Comparison of ENCODE assay signal across 3 cellular contexts in the genomic region with DNA sequence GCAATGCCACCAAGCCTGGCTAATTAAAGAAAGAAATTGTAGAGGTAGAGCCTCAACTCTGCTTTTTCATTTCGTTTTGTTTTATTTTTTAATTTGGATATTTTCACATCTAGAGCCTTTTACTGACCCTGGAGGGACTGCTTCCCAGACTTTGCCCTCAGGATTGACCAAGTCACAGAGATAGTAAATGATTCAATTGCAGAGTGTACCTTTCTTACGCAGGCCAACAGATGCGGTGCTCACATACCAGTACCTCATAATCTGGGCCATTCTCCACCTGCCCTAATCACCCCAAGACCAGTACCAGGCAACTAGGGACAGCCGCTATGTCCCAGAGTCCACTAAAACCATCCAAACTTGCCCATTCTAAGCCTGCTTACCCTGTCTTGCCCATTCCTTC.
TF ChIP-seq lines count a peak whose summit lies in the region.

No MANE protein-coding gene starts in this region.

TF ChIP-seq in liver, 16 proteins besides CTCF, POLR2A, EP300 and RAD21:
- TF ChIP-seq TAF1 (conservative IDR thresholded peaks at IDR 0.05), result no peak
- TF ChIP-seq, protein P1, sequence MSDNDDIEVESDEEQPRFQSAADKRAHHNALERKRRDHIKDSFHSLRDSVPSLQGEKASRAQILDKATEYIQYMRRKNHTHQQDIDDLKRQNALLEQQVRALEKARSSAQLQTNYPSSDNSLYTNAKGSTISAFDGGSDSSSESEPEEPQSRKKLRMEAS (IDR thresholded peaks at IDR 0.05), result peak; percentile 33
- TF ChIP-seq NR2F2 (IDR thresholded peaks at IDR 0.05), result no peak
- TF ChIP-seq RXRA (IDR thresholded peaks at IDR 0.05), result peak in 1 of 2 donors; percentile 73
- peak; percentile 69 to 85 for TF ChIP-seq HNF4A (conservative IDR thresholded peaks at IDR 0.05)
- TF ChIP-seq SP1 (IDR thresholded peaks at IDR 0.05), result no peak
- peak; percentile 6 for TF ChIP-seq FOXA2 (IDR thresholded peaks at IDR 0.05)
- TF ChIP-seq, protein P2, sequence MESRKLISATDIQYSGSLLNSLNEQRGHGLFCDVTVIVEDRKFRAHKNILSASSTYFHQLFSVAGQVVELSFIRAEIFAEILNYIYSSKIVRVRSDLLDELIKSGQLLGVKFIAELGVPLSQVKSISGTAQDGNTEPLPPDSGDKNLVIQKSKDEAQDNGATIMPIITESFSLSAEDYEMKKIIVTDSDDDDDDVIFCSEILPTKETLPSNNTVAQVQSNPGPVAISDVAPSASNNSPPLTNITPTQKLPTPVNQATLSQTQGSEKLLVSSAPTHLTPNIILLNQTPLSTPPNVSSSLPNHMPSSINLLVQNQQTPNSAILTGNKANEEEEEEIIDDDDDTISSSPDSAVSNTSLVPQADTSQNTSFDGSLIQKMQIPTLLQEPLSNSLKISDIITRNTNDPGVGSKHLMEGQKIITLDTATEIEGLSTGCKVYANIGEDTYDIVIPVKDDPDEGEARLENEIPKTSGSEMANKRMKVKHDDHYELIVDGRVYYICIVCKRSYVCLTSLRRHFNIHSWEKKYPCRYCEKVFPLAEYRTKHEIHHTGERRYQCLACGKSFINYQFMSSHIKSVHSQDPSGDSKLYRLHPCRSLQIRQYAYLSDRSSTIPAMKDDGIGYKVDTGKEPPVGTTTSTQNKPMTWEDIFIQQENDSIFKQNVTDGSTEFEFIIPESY (IDR thresholded peaks at IDR 0.05), result no peak

TF ChIP-seq in HepG2, 621 proteins besides CTCF, POLR2A, EP300 and RAD21:
- TF ChIP-seq, protein P3, sequence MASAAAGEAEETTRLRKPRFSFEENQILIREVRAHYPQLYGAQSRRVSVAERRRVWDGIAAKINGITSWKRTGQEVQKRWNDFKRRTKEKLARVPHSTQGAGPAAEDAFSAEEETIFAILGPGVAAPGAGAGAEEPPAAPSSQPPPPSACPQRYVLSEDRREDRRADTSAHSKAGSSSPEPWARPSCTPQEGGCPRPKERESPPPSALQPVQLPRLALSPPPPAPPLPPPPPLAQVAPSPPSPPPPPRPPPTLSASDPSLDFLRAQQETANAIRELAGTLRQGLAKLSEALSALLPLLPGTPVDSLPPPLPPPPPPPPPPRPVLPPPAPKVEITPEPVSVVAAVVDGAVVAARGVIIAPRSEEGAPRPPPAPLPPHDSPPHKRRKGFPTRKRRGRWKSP (CRISPR knock-in tag; IDR thresholded peaks at IDR 0.05), result no peak
- TF ChIP-seq, protein P4, sequence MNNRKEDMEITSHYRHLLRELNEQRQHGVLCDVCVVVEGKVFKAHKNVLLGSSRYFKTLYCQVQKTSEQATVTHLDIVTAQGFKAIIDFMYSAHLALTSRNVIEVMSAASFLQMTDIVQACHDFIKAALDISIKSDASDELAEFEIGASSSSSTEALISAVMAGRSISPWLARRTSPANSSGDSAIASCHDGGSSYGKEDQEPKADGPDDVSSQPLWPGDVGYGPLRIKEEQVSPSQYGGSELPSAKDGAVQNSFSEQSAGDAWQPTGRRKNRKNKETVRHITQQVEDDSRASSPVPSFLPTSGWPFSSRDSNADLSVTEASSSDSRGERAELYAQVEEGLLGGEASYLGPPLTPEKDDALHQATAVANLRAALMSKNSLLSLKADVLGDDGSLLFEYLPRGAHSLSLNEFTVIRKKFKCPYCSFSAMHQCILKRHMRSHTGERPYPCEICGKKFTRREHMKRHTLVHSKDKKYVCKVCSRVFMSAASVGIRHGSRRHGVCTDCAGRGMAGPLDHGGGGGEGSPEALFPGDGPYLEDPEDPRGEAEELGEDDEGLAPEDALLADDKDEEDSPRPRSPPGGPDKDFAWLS (CRISPR knock-in tag; IDR thresholded peaks at IDR 0.05; ENCODE audit: borderline replicate concordance), result no peak
- TF ChIP-seq ZNF101 (CRISPR knock-in tag; IDR thresholded peaks at IDR 0.05; ENCODE audit: borderline replicate concordance, low read depth) (no peak), HNRNPK (IDR thresholded peaks at IDR 0.05; ENCODE audit: low read depth, low read length, poor library complexity, severe bottlenecking) (no peak), ZNF468 (CRISPR knock-in tag; IDR thresholded peaks at IDR 0.05) (no peak), MAF1 (CRISPR knock-in tag; IDR thresholded peaks at IDR 0.05; ENCODE audit: borderline replicate concordance) (no peak), ZBTB3 (CRISPR knock-in tag; IDR thresholded peaks at IDR 0.05; ENCODE audit: borderline replicate concordance, low read depth) (no peak), ZKSCAN5 (CRISPR knock-in tag; IDR thresholded peaks at IDR 0.05) (no peak), ZNF703 (CRISPR knock-in tag; IDR thresholded peaks at IDR 0.05; ENCODE audit: borderline replicate concordance) (no peak)
- TF ChIP-seq, protein P5, sequence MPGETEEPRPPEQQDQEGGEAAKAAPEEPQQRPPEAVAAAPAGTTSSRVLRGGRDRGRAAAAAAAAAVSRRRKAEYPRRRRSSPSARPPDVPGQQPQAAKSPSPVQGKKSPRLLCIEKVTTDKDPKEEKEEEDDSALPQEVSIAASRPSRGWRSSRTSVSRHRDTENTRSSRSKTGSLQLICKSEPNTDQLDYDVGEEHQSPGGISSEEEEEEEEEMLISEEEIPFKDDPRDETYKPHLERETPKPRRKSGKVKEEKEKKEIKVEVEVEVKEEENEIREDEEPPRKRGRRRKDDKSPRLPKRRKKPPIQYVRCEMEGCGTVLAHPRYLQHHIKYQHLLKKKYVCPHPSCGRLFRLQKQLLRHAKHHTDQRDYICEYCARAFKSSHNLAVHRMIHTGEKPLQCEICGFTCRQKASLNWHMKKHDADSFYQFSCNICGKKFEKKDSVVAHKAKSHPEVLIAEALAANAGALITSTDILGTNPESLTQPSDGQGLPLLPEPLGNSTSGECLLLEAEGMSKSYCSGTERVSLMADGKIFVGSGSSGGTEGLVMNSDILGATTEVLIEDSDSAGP (CRISPR knock-in tag; IDR thresholded peaks at IDR 0.05; ENCODE audit: borderline replicate concordance), result no peak

TF ChIP-seq in GM23338, 12 proteins besides CTCF, POLR2A, EP300 and RAD21:
- TF ChIP-seq, protein P6, sequence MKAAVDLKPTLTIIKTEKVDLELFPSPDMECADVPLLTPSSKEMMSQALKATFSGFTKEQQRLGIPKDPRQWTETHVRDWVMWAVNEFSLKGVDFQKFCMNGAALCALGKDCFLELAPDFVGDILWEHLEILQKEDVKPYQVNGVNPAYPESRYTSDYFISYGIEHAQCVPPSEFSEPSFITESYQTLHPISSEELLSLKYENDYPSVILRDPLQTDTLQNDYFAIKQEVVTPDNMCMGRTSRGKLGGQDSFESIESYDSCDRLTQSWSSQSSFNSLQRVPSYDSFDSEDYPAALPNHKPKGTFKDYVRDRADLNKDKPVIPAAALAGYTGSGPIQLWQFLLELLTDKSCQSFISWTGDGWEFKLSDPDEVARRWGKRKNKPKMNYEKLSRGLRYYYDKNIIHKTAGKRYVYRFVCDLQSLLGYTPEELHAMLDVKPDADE (IDR thresholded peaks at IDR 0.05), result no peak
- no peak for TF ChIP-seq CREB1 (CRISPR knock-in tag; IDR thresholded peaks at IDR 0.05; ENCODE audit: low read depth)
- TF ChIP-seq, protein P7, sequence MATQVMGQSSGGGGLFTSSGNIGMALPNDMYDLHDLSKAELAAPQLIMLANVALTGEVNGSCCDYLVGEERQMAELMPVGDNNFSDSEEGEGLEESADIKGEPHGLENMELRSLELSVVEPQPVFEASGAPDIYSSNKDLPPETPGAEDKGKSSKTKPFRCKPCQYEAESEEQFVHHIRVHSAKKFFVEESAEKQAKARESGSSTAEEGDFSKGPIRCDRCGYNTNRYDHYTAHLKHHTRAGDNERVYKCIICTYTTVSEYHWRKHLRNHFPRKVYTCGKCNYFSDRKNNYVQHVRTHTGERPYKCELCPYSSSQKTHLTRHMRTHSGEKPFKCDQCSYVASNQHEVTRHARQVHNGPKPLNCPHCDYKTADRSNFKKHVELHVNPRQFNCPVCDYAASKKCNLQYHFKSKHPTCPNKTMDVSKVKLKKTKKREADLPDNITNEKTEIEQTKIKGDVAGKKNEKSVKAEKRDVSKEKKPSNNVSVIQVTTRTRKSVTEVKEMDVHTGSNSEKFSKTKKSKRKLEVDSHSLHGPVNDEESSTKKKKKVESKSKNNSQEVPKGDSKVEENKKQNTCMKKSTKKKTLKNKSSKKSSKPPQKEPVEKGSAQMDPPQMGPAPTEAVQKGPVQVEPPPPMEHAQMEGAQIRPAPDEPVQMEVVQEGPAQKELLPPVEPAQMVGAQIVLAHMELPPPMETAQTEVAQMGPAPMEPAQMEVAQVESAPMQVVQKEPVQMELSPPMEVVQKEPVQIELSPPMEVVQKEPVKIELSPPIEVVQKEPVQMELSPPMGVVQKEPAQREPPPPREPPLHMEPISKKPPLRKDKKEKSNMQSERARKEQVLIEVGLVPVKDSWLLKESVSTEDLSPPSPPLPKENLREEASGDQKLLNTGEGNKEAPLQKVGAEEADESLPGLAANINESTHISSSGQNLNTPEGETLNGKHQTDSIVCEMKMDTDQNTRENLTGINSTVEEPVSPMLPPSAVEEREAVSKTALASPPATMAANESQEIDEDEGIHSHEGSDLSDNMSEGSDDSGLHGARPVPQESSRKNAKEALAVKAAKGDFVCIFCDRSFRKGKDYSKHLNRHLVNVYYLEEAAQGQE (IDR thresholded peaks at IDR 0.05; ENCODE audit: unreplicated experiment), result no peak
- no peak for TF ChIP-seq EZH2phosphoT487 (IDR thresholded peaks at IDR 0.05; ENCODE audit: unreplicated experiment)
- TF ChIP-seq, protein P8, sequence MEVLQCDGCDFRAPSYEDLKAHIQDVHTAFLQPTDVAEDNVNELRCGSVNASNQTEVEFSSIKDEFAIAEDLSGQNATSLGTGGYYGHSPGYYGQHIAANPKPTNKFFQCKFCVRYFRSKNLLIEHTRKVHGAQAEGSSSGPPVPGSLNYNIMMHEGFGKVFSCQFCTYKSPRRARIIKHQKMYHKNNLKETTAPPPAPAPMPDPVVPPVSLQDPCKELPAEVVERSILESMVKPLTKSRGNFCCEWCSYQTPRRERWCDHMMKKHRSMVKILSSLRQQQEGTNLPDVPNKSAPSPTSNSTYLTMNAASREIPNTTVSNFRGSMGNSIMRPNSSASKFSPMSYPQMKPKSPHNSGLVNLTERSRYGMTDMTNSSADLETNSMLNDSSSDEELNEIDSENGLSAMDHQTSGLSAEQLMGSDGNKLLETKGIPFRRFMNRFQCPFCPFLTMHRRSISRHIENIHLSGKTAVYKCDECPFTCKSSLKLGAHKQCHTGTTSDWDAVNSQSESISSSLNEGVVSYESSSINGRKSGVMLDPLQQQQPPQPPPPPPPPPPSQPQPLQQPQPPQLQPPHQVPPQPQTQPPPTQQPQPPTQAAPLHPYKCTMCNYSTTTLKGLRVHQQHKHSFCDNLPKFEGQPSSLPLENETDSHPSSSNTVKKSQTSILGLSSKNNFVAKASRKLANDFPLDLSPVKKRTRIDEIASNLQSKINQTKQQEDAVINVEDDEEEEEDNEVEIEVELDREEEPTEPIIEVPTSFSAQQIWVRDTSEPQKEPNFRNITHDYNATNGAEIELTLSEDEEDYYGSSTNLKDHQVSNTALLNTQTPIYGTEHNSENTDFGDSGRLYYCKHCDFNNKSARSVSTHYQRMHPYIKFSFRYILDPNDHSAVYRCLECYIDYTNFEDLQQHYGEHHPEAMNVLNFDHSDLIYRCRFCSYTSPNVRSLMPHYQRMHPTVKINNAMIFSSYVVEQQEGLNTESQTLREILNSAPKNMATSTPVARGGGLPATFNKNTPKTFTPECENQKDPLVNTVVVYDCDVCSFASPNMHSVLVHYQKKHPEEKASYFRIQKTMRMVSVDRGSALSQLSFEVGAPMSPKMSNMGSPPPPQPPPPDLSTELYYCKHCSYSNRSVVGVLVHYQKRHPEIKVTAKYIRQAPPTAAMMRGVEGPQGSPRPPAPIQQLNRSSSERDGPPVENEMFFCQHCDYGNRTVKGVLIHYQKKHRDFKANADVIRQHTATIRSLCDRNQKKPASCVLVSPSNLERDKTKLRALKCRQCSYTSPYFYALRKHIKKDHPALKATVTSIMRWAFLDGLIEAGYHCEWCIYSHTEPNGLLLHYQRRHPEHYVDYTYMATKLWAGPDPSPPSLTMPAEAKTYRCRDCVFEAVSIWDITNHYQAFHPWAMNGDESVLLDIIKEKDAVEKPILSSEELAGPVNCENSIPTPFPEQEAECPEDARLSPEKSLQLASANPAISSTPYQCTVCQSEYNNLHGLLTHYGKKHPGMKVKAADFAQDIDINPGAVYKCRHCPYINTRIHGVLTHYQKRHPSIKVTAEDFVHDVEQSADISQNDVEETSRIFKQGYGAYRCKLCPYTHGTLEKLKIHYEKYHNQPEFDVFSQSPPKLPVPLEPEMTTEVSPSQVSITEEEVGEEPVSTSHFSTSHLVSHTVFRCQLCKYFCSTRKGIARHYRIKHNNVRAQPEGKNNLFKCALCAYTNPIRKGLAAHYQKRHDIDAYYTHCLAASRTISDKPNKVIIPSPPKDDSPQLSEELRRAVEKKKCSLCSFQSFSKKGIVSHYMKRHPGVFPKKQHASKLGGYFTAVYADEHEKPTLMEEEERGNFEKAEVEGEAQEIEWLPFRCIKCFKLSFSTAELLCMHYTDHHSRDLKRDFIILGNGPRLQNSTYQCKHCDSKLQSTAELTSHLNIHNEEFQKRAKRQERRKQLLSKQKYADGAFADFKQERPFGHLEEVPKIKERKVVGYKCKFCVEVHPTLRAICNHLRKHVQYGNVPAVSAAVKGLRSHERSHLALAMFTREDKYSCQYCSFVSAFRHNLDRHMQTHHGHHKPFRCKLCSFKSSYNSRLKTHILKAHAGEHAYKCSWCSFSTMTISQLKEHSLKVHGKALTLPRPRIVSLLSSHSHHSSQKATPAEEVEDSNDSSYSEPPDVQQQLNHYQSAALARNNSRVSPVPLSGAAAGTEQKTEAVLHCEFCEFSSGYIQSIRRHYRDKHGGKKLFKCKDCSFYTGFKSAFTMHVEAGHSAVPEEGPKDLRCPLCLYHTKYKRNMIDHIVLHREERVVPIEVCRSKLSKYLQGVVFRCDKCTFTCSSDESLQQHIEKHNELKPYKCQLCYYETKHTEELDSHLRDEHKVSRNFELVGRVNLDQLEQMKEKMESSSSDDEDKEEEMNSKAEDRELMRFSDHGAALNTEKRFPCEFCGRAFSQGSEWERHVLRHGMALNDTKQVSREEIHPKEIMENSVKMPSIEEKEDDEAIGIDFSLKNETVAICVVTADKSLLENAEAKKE (CRISPR knock-in tag; IDR thresholded peaks at IDR 0.05), result no peak
- no peak for TF ChIP-seq NANOG (IDR thresholded peaks at IDR 0.05; ENCODE audit: borderline replicate concordance)
- TF ChIP-seq POLR2AphosphoS5 (IDR thresholded peaks at IDR 0.05; ENCODE audit: low read depth), result no peak
- no peak for TF ChIP-seq ZNF114 (CRISPR knock-in tag; IDR thresholded peaks at IDR 0.05)
- no peak for TF ChIP-seq EZH2 (IDR thresholded peaks at IDR 0.05; ENCODE audit: low read depth, unreplicated experiment)
- TF ChIP-seq JUNB (IDR thresholded peaks at IDR 0.05; ENCODE audit: unreplicated experiment), result no peak
- no peak for TF ChIP-seq ZNF331 (CRISPR knock-in tag; IDR thresholded peaks at IDR 0.05; ENCODE audit: low read depth)
- no peak for TF ChIP-seq STAT1 (IDR thresholded peaks at IDR 0.05; ENCODE audit: unreplicated experiment)
